ENCODE assay signal across 18 cellular contexts in genomic region chr5:54837939-54838457, GRCh38.
A peak's percentile ranks its signal among the peaks of the same experiment; 100 is the strongest.
DNase-seq lines count a peak whose midpoint lies in the region; FAIRE-seq and TF ChIP-seq lines count a peak whose summit lies in the region.
"Had no signal": no experiment of that assay in that cellular context is flagged by ENCODE, and none has a peak within 500 bp of the region (broad histone marks: within the 10 kb centered on the region; RNA-seq: fewer than 3 reads in every experiment).

No MANE protein-coding gene starts in this region.

- H3K27ac Mint-ChIP-seq in mesothelial cell of epicardium: peak overlapping the region; percentile 7
- H3K27ac Mint-ChIP-seq in activated T-cell treated with anti-CD3 and anti-CD28 coated beads, Interleukin-2, amount 50 U/mL, for 24 hours: no peak overlapping the region
- H3K27ac Mint-ChIP-seq: CD4-positive, CD25-positive, alpha-beta regulatory T cell had no signal

- FAIRE-seq in small intestine (lab: Jason Lieb, UNC): no peak
- FAIRE-seq: A549 had no signal

- H3K27me3 Mint-ChIP-seq in mesothelial cell of epicardium (ENCODE audit: low read depth): no peaks in the 10 kb centered on the region
- H3K27me3 Mint-ChIP-seq in activated T-cell treated with anti-CD3 and anti-CD28 coated beads, Interleukin-2, amount 50 U/mL, for 24 hours: no peaks in the 10 kb centered on the region

- peaks cover 23% of the 10 kb centered on the region for H3K4me1 Mint-ChIP-seq in mesothelial cell of epicardium
- H3K4me1 Mint-ChIP-seq in activated T-cell treated with anti-CD3 and anti-CD28 coated beads, Interleukin-2, amount 50 U/mL, for 24 hours (ENCODE audit: low read depth): peaks cover 16% of the 10 kb centered on the region

- H3K27me3 ChIP-seq in small intestine (ENCODE audit: control insufficient read depth in 2 of 2, insufficient read depth in 2 of 2, low read length in 2 of 2) (no peaks in the 10 kb centered on the region), colonic mucosa (no peaks in the 10 kb centered on the region)

- no peaks in the 10 kb centered on the region for H3K9me3 Mint-ChIP-seq in mesothelial cell of epicardium
- no peaks in the 10 kb centered on the region for H3K9me3 Mint-ChIP-seq in activated T-cell treated with anti-CD3 and anti-CD28 coated beads, Interleukin-2, amount 50 U/mL, for 24 hours
- H3K9me3 Mint-ChIP-seq: CD4-positive, CD25-positive, alpha-beta regulatory T cell had no signal

- no peaks in the 10 kb centered on the region for H3K36me3 Mint-ChIP-seq in mesothelial cell of epicardium
- H3K36me3 Mint-ChIP-seq in activated T-cell treated with anti-CD3 and anti-CD28 coated beads, Interleukin-2, amount 50 U/mL, for 24 hours (ENCODE audit: low read depth): no peaks in the 10 kb centered on the region
- H3K36me3 Mint-ChIP-seq: CD4-positive, CD25-positive, alpha-beta regulatory T cell had no signal

- TF ChIP-seq CTCF in mesothelial cell of epicardium (IDR thresholded peaks at IDR 0.05; ENCODE audit: unreplicated experiment) (no peak), colonic mucosa (IDR thresholded peaks at IDR 0.05) (no peak)

- intact Hi-C loops in colonic mucosa (cut with DNase I): no loop called here

- H3K4me1 ChIP-seq in small intestine (ENCODE audit: control insufficient read depth in 2 of 2, insufficient read depth in 1 of 2, low read depth in 1 of 2, low read length in 1 of 2): no peaks in the 10 kb centered on the region
- H3K4me1 ChIP-seq in colonic mucosa: no peaks in the 10 kb centered on the region
- H3K4me1 ChIP-seq: A549 had no signal

- no peak overlapping the region for H3K9ac ChIP-seq in colonic mucosa (ENCODE audit: low read depth in 2 of 2, low read length in 2 of 2)

- H3K9me3 ChIP-seq in small intestine (ENCODE audit: control insufficient read depth, low read depth) (no peaks in the 10 kb centered on the region), colonic mucosa (no peaks in the 10 kb centered on the region)
- H3K9me3 ChIP-seq: A549 had no signal

- H3K4me3 ChIP-seq in small intestine (ENCODE audit: low read depth in 1 of 2, low read length in 2 of 2): no peak overlapping the region
- no peak overlapping the region for H3K4me3 ChIP-seq in colonic mucosa
- H3K4me3 ChIP-seq: A549 had no signal

- H3K36me3 ChIP-seq in small intestine (ENCODE audit: control insufficient read depth in 2 of 2, insufficient read depth in 2 of 2, low read length in 2 of 2) (no peaks in the 10 kb centered on the region), colonic mucosa (no peaks in the 10 kb centered on the region)

- no peak overlapping the region for H3K27ac ChIP-seq in small intestine (ENCODE audit: low read depth in 1 of 2, low read length in 1 of 2)
- no peak overlapping the region for H3K27ac ChIP-seq in substantia nigra (ENCODE audit: low read depth, low read length, poor library complexity, severe bottlenecking)
- no peak overlapping the region for H3K27ac ChIP-seq in colonic mucosa
- H3K27ac ChIP-seq: A549 had no signal

- 16 to 59% (median 32%) methylated on average over 6 of the region's 6 CpGs for WGBS in small intestine, 3 donors

- H3K4me3 Mint-ChIP-seq in mesothelial cell of epicardium: no peak overlapping the region
- H3K4me3 Mint-ChIP-seq in activated T-cell treated with anti-CD3 and anti-CD28 coated beads, Interleukin-2, amount 50 U/mL, for 24 hours: no peak overlapping the region

- DNase-seq in HCEC 1CT (peak; percentile 38), NCI-H748 treated with DMSO at 0.1 percent for 48 hours (lab: John Stamatoyannopoulos, UW) (peak; percentile 20), mesothelial cell of epicardium (ENCODE audit: low spot score in 2 of 2, unreplicated experiment in 2 of 2) (no peak), small intestine (peak; percentile 56), substantia nigra (lab: John Stamatoyannopoulos, UW) (no peak), colonic mucosa (no peak), NCI-H526 treated with DMSO at 0.1 percent for 48 hours (lab: John Stamatoyannopoulos, UW) (no peak)
- no peak for DNase-seq in activated T-cell treated with anti-CD3 and anti-CD28 coated beads, Interleukin-2, amount 50 U/mL, for 24 hours
- DNase-seq: CD4-positive, CD25-positive, alpha-beta regulatory T cell; DND-41; GDM1; GOT3; KG1; NCI-H1092; NCI-H1694 treated with DMSO at 0.1 percent for 48 hours; NCI-H510A treated with DMSO at 0.1 percent for 48 hours; OCI-M1 had no signal

Comparison
In these comparisons a context has a peak if more than half of its experiments do, and no peak if none do; other contexts are left out.
1. DNase-seq: peak in HCEC 1CT (single experiment), NCI-H748 treated with DMSO at 0.1 percent for 48 hours (single experiment) and small intestine (single experiment); none in mesothelial cell of epicardium (0 of 2), substantia nigra (0 of 49), colonic mucosa (single experiment), activated T-cell treated with anti-CD3 and anti-CD28 coated beads, Interleukin-2, amount 50 U/mL, for 24 hours (single experiment) and NCI-H526 treated with DMSO at 0.1 percent for 48 hours (single experiment).